ENCODE assay signal across 30 cellular contexts in the genomic region with DNA sequence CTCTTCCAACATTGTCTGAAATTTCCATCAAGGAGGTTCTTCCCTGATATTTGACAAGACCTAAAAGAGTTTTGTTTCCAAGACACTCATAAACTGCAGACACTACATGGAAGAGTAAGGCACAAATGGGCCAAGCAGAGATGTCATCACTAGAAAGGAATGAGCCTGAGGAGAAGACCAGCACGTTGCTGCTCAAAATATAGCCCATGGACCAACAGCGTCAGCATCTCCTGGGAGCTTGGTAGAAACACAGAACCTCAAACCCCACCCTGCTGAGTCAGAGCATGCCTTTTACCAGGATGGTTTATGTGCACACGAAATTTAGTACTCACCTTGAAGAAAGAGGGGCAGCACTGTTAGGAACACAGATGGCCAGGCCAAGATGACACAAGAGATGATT.
DNase-seq lines count a peak whose midpoint lies in the region; ATAC-seq, FAIRE-seq and TF ChIP-seq lines count a peak whose summit lies in the region.
"Had no signal": no experiment of that assay in that cellular context is flagged by ENCODE, and none has a peak within 500 bp of the region (broad histone marks: within the 10 kb centered on the region; RNA-seq: fewer than 3 reads in every experiment).

No MANE protein-coding gene starts in this region.

- H4K20me1 ChIP-seq in Karpas-422 (ENCODE audit: insufficient read depth, low read depth, low read length), result no peaks in the 10 kb centered on the region

- H3K9me3 ChIP-seq in Karpas-422 (ENCODE audit: low read length), result no peaks in the 10 kb centered on the region
- H3K9me3 ChIP-seq: left ventricle myocardium inferior, tibial artery had no signal

- no peaks in the 10 kb centered on the region for H3K4me1 ChIP-seq in Karpas-422 (ENCODE audit: low read length)
- H3K4me1 ChIP-seq: left ventricle myocardium inferior, tibial artery had no signal

- no peak for FAIRE-seq in GM19239 (lab: Jason Lieb, UNC)
- FAIRE-seq: frontal cortex, G401.6, HepG2 had no signal

- H3K4me3 ChIP-seq in AG10803 (ENCODE audit: low read length) (no peak overlapping the region), astrocyte of the spinal cord (ENCODE audit: low read depth, low read length) (no peak overlapping the region), Karpas-422 (ENCODE audit: low read length) (no peak overlapping the region)
- H3K4me3 ChIP-seq: left ventricle myocardium inferior, tibial artery had no signal

- no peak for TF ChIP-seq CTCF in AG10803 (conservative IDR thresholded peaks at IDR 0.05; ENCODE audit: low read length)
- TF ChIP-seq CTCF in astrocyte of the spinal cord (IDR thresholded peaks at IDR 0.05; ENCODE audit: low read depth, low read length), result no peak
- TF ChIP-seq CTCF in omental fat pad (IDR thresholded peaks at IDR 0.05), result no peak

- no peak overlapping the region for H3K27ac ChIP-seq in Karpas-422 (ENCODE audit: low read length)
- H3K27ac ChIP-seq: epithelial cell of prostate, left ventricle myocardium inferior, tibial artery had no signal

- ATAC-seq in GM18517 (IDR thresholded peaks at IDR 0.05; ENCODE audit: unreplicated experiment) (no peak), omental fat pad (ENCODE audit: low FRiP score) (no peak)
- ATAC-seq: activated naive CD8-positive, alpha-beta T cell treated with anti-CD3 and anti-CD28 coated beads, Interleukin-2, amount 50 U/mL, for 24 hours; CD8-positive, alpha-beta T cell; HepG2; naive thymus-derived CD4-positive, alpha-beta T cell; PC-3; stimulated activated naive CD8-positive, alpha-beta T cell treated with anti-CD3 and anti-CD28 coated beads, Interleukin-15, amount 100 ng/mL, for 72 hours had no signal

- no peak overlapping the region for H3K9ac ChIP-seq in Karpas-422 (ENCODE audit: low read length)

- H3K4me2 ChIP-seq in Karpas-422 (ENCODE audit: low read depth, low read length, poor library complexity, severe bottlenecking), result no peak overlapping the region

- H3K79me2 ChIP-seq in Karpas-422 (ENCODE audit: low read length), result no peaks in the 10 kb centered on the region

- no peaks in the 10 kb centered on the region for H3K36me3 ChIP-seq in Karpas-422 (ENCODE audit: insufficient read depth, low read length)
- H3K36me3 ChIP-seq: left ventricle myocardium inferior, tibial artery had no signal

- DNase-seq in AG10803 (ENCODE audit: low read depth) (peak; percentile 68), HT1080 (ENCODE audit: low read depth) (peak; percentile 38), astrocyte of the spinal cord (ENCODE audit: low read depth, low spot score) (peak; percentile 49), islet precursor cell (peak; percentile 70), GM19239 (ENCODE audit: insufficient read length, low spot score) (no peak), omental fat pad (ENCODE audit: low spot score) (no peak), Karpas-422 (no peak)
- DNase-seq: activated CD4-positive, alpha-beta T cell treated with anti-CD3 and anti-CD28 coated beads, Interleukin-2, amount 10 ng/mL, durations not matched to agents 24 days and 14 days; activated naive CD8-positive, alpha-beta T cell treated with anti-CD3 and anti-CD28 coated beads, Interleukin-2, amount 50 U/mL, for 24 hours; activated T-cell treated with anti-CD3 and anti-CD28 coated beads, Interleukin-2, amount 50 U/mL, for 24 hours; CD8-positive, alpha-beta T cell; effector CD4-positive, alpha-beta T cell; hippocampal formation; immature natural killer cell; left ventricle myocardium inferior; naive thymus-derived CD4-positive, alpha-beta T cell; NCI-H1092 treated with DMSO at 0.1 percent for 48 hours; NCI-H187; NCI-H2171 treated with DMSO at 0.1 percent for 48 hours; NCI-H524 treated with DMSO at 0.1 percent for 48 hours; nucleus accumbens; PC-3; SHP77; stimulated activated naive CD8-positive, alpha-beta T cell treated with anti-CD3 and anti-CD28 coated beads, Interleukin-15, amount 100 ng/mL, for 72 hours; tibial artery had no signal

- no peak overlapping the region for H2AFZ ChIP-seq in Karpas-422 (ENCODE audit: low read length)

- no peaks in the 10 kb centered on the region for H3K9me2 ChIP-seq in Karpas-422 (replicated peaks; ENCODE audit: insufficient read depth, low read length)

- in situ Hi-C loops in astrocyte of the spinal cord (cut with HindIII; ENCODE audit: low sequenced_read_pairs), result no loop called here

- no peaks in the 10 kb centered on the region for H3K27me3 ChIP-seq in Karpas-422 (ENCODE audit: low read length)
- H3K27me3 ChIP-seq: tibial artery had no signal

Comparison
In these comparisons a context has a peak if more than half of its experiments do, and no peak if none do; other contexts are left out.
1. DNase-seq: peak in AG10803 (single experiment), HT1080 (single experiment), astrocyte of the spinal cord (single experiment) and islet precursor cell (single experiment); none in GM19239 (single experiment), omental fat pad (single experiment) and Karpas-422 (single experiment).